ENCODE assay signal across 2 cellular contexts in genomic region chr14:54258382-54258781, GRCh38.
A peak's percentile ranks its signal among the peaks of the same experiment; 100 is the strongest.
TF ChIP-seq lines count a peak whose summit lies in the region.

No MANE protein-coding gene starts in this region.

TF ChIP-seq in HCT116, 20 proteins besides CTCF, POLR2A, EP300 and RAD21:
- TF ChIP-seq YY1 (IDR thresholded peaks at IDR 0.05; ENCODE audit: extremely low read depth, insufficient replicate concordance, low read depth, low read length) (no peak), ZFX (IDR thresholded peaks at IDR 0.05) (no peak), ATF3 (IDR thresholded peaks at IDR 0.05) (no peak), EZH2 (IDR thresholded peaks at IDR 0.05) (no peak), CEBPB (IDR thresholded peaks at IDR 0.05; ENCODE audit: low read depth) (0 out of 2 replicates have a peak, but pooled peaks have one; percentile 23), TCF7L2 (IDR thresholded peaks at IDR 0.05; ENCODE audit: borderline replicate concordance, extremely low read depth, insufficient read depth, insufficient read length) (peak; percentile 98)

TF ChIP-seq in H1, 55 proteins besides CTCF, POLR2A, EP300 and RAD21:
- TF ChIP-seq CBX8 (IDR thresholded peaks at IDR 0.05; ENCODE audit: borderline replicate concordance, low read depth, low read length) (no peak), HDAC2 (IDR thresholded peaks at IDR 0.05; ENCODE audit: borderline replicate concordance in 1 of 2, low read depth in 2 of 2, low read length in 2 of 2) (no peak), SP4 (IDR thresholded peaks at IDR 0.05; ENCODE audit: low read length) (no peak), NRF1 (IDR thresholded peaks at IDR 0.05; ENCODE audit: low read depth, low read length) (no peak), SUZ12 (IDR thresholded peaks at IDR 0.05; ENCODE audit: low read length) (no peak), RFX5 (IDR thresholded peaks at IDR 0.05; ENCODE audit: borderline replicate concordance, low read depth, low read length) (no peak), BRCA1 (IDR thresholded peaks at IDR 0.05; ENCODE audit: low read depth, low read length) (no peak), SAP30 (IDR thresholded peaks at IDR 0.05; ENCODE audit: insufficient read depth, insufficient replicate concordance, low read length) (no peak), ASH2L (IDR thresholded peaks at IDR 0.05; ENCODE audit: low read length) (no peak), CREB1 (IDR thresholded peaks at IDR 0.05) (no peak)
- TF ChIP-seq, protein P1, sequence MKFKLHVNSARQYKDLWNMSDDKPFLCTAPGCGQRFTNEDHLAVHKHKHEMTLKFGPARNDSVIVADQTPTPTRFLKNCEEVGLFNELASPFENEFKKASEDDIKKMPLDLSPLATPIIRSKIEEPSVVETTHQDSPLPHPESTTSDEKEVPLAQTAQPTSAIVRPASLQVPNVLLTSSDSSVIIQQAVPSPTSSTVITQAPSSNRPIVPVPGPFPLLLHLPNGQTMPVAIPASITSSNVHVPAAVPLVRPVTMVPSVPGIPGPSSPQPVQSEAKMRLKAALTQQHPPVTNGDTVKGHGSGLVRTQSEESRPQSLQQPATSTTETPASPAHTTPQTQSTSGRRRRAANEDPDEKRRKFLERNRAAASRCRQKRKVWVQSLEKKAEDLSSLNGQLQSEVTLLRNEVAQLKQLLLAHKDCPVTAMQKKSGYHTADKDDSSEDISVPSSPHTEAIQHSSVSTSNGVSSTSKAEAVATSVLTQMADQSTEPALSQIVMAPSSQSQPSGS (IDR thresholded peaks at IDR 0.05; ENCODE audit: low read length), result no peak
